Comparison of ENCODE assay signal across 9 cellular contexts in genomic region chr14:67571275-67571990, GRCh38. TPM values are rescaled to one million over a fixed set of nuclear protein-coding genes. Genes with fewer than 3 reads are reported as not detected.
A peak's percentile ranks its signal among the peaks of the same experiment; 100 is the strongest.
DNase-seq lines count a peak whose midpoint lies in the region; ATAC-seq and TF ChIP-seq lines count a peak whose summit lies in the region.
"Had no signal": no experiment of that assay in that cellular context is flagged by ENCODE, and none has a peak within 500 bp of the region (broad histone marks: within the 10 kb centered on the region; RNA-seq: fewer than 3 reads in every experiment).

No MANE protein-coding gene starts in this region.

- H3K36me3 ChIP-seq in Panc1 (ENCODE audit: control insufficient read depth, insufficient read depth, low read length): no peaks in the 10 kb centered on the region
- H3K36me3 ChIP-seq: BLaER1 treated with 17β-estradiol and CSF1 and Interleukin-3, amounts not matched to agents 10 nM and 100 nM had no signal

- no peak overlapping the region for H3K27ac ChIP-seq in Panc1 (ENCODE audit: low read length)
- H3K27ac ChIP-seq: BLaER1 treated with 17β-estradiol and CSF1 and Interleukin-3, amounts not matched to agents 10 nM and 100 nM had no signal

- POLR2A ChIA-PET in Panc1 (lab: Charles Lee): no interaction called here

- peak; percentile 88 for TF ChIP-seq CTCF in Panc1 (IDR thresholded peaks at IDR 0.05)
- TF ChIP-seq CTCF in fibroblast of the aortic adventitia (IDR thresholded peaks at IDR 0.05; ENCODE audit: insufficient read depth, low read length): peak; percentile 95

- intact Hi-C loops in Panc1 (cut with micrococcal nuclease; ENCODE audit: unreplicated experiment): loop anchor here (1.0 to 5.0 kb wide), 2 partner anchors 44 to 144 kb away; no protein-coding TSS in a partner anchor

- H3K27me3 ChIP-seq in Panc1 (ENCODE audit: control insufficient read depth, insufficient read depth, low read length): no peaks in the 10 kb centered on the region
- H3K27me3 ChIP-seq: BLaER1 treated with 17β-estradiol and CSF1 and Interleukin-3, amounts not matched to agents 10 nM and 100 nM had no signal

- ATAC-seq in Panc1: peak; percentile 95
- peak; percentile 88 to 92 for ATAC-seq in activated T-cell treated with anti-CD3 and anti-CD28 coated beads, Interleukin-2, amount 50 U/mL, for 72 hours (replicated peaks in 1 of 2)

- in situ Hi-C loops in Panc1 (cut with HindIII; ENCODE audit: low pct_unique_long_range_greater_than_20kb, low sequenced_read_pairs): no loop called here

- H3K27ac Mint-ChIP-seq in activated T-cell treated with anti-CD3 and anti-CD28 coated beads, Interleukin-2, amount 50 U/mL, for 72 hours: no peak overlapping the region

- DNase-seq in NCI-H2171 treated with DMSO at 0.1 percent for 48 hours (lab: John Stamatoyannopoulos, UW) (peak; percentile 52), NCI-H2171 (lab: John Stamatoyannopoulos, UW) (no peak), HS-5 (ENCODE audit: low read depth) (peak; percentile 20), Panc1 (ENCODE audit: low read depth, low spot score) (peak; percentile 30), fibroblast of the aortic adventitia (ENCODE audit: low read depth) (peak; percentile 65), occipital lobe (lab: John Stamatoyannopoulos, UW) (peak; percentile 11), superior temporal gyrus (ENCODE audit: extremely low spot score) (peak; percentile 82)
- peak; percentile 71 to 73 for DNase-seq in activated T-cell treated with anti-CD3 and anti-CD28 coated beads, Interleukin-2, amount 50 U/mL, for 72 hours

- H3K4me1 Mint-ChIP-seq in activated T-cell treated with anti-CD3 and anti-CD28 coated beads, Interleukin-2, amount 50 U/mL, for 72 hours (ENCODE audit: low read depth): peaks cover 5% of the 10 kb centered on the region

- no peaks in the 10 kb centered on the region for H3K27me3 Mint-ChIP-seq in activated T-cell treated with anti-CD3 and anti-CD28 coated beads, Interleukin-2, amount 50 U/mL, for 72 hours (ENCODE audit: low read depth)

- no peaks in the 10 kb centered on the region for H3K36me3 Mint-ChIP-seq in activated T-cell treated with anti-CD3 and anti-CD28 coated beads, Interleukin-2, amount 50 U/mL, for 72 hours (ENCODE audit: insufficient read depth in 2 of 2)

- H3K4me1 ChIP-seq in Panc1 (ENCODE audit: control insufficient read depth, insufficient read depth, low read length): no peaks in the 10 kb centered on the region

- CTCF ChIA-PET in Panc1 (lab: Charles Lee): interaction anchor here (0.6 to 4.4 kb wide), 13 partner anchors 8 to 144 kb away, joined by 3 to 51 read pairs (median 4); no protein-coding TSS in a partner anchor

- H3K9me3 ChIP-seq in Panc1 (ENCODE audit: control insufficient read depth, insufficient read depth, low read depth, low read length): no peaks in the 10 kb centered on the region
- H3K9me3 ChIP-seq: BLaER1 treated with 17β-estradiol and CSF1 and Interleukin-3, amounts not matched to agents 10 nM and 100 nM had no signal

- H3K4me3 Mint-ChIP-seq in activated T-cell treated with anti-CD3 and anti-CD28 coated beads, Interleukin-2, amount 50 U/mL, for 72 hours: no peak overlapping the region

- H3K4me3 ChIP-seq in Panc1 (ENCODE audit: low read depth in 2 of 2, low read length in 2 of 2) (no peak overlapping the region), fibroblast of the aortic adventitia (ENCODE audit: low read depth, low read length) (no peak overlapping the region)
- H3K4me3 ChIP-seq: BLaER1 treated with 17β-estradiol and CSF1 and Interleukin-3, amounts not matched to agents 10 nM and 100 nM had no signal

- H3K9me3 Mint-ChIP-seq in activated T-cell treated with anti-CD3 and anti-CD28 coated beads, Interleukin-2, amount 50 U/mL, for 72 hours: no peaks in the 10 kb centered on the region

- no TSS peak for BruUV-seq in Panc1 (replicated peaks; lab: Mats Ljungman, UMichigan)

RNA-seq across cellular contexts. Expression of gene PIGH, which starts 28.6 kb away (rescaled TPM):
- total RNA-seq in Panc1 (2021; ENCODE audit: unreplicated experiment) (13.3 TPM), fibroblast of the aortic adventitia (ENCODE audit: low replicate concordance) (8.0 and 16.8 TPM in 2 replicates), occipital lobe (25.3 TPM)
- 10.0 TPM for polyA plus RNA-seq in Panc1 (2012; ENCODE audit: insufficient read length)
- total RNA-seq in activated T-cell treated with anti-CD3 and anti-CD28 coated beads, Interleukin-2, amount 50 U/mL, for 72 hours: 10 to 100 TPM; 19.7 to 30.4 TPM

RNA-seq across cellular contexts. Expression of gene PLEKHH1, which starts 38.3 kb away (rescaled TPM):
- total RNA-seq in Panc1 (2021; ENCODE audit: unreplicated experiment) (6.7 TPM), fibroblast of the aortic adventitia (ENCODE audit: low replicate concordance) (0.45 TPM in 1 of 2 replicates, not detected in the other), occipital lobe (5.5 TPM)
- 3.1 TPM for polyA plus RNA-seq in Panc1 (2012; ENCODE audit: insufficient read length)
- 1 to 10 TPM; 1.0 to 1.2 TPM for total RNA-seq in activated T-cell treated with anti-CD3 and anti-CD28 coated beads, Interleukin-2, amount 50 U/mL, for 72 hours

RNA-seq across cellular contexts. Expression of gene ARG2, which starts 48.3 kb away (rescaled TPM):
- total RNA-seq in Panc1 (2021; ENCODE audit: unreplicated experiment) (1.1 TPM), fibroblast of the aortic adventitia (ENCODE audit: low replicate concordance) (0.74 and 7.0 TPM in 2 replicates), occipital lobe (49.0 TPM)
- polyA plus RNA-seq in Panc1 (2012; ENCODE audit: insufficient read length): 0.48 TPM
- total RNA-seq in activated T-cell treated with anti-CD3 and anti-CD28 coated beads, Interleukin-2, amount 50 U/mL, for 72 hours: 10 to 100 TPM in 1 of 2 donors, 1 to 10 TPM in 1; 8.5 to 12.1 TPM
